20 cellular contexts compared by ENCODE assay signal in genomic region chr6:149844480-149844879, GRCh38. TPM values are rescaled to one million over a fixed set of nuclear protein-coding genes. Genes with fewer than 3 reads are reported as not detected.
"Had no signal": no experiment of that assay in that cellular context is flagged by ENCODE, and none has a peak within 500 bp of the region (broad histone marks: within the 10 kb centered on the region; RNA-seq: fewer than 3 reads in every experiment).

No MANE protein-coding gene starts in this region.

- H3K27ac ChIP-seq: cardiac muscle cell, foreskin keratinocyte, heart left ventricle, neural progenitor cell, right atrium auricular region, testis, transverse colon had no signal

- H3K36me3 ChIP-seq: cardiac muscle cell, neural progenitor cell, right atrium auricular region, transverse colon had no signal

- H3K4me2 ChIP-seq: neural progenitor cell had no signal

- H3K4me1 ChIP-seq: neural progenitor cell, testis had no signal

- H3K9me3 ChIP-seq: heart left ventricle, right atrium auricular region, testis, transverse colon had no signal

- H3K27me3 ChIP-seq: cardiac muscle cell, foreskin keratinocyte, heart left ventricle, neural progenitor cell, right atrium auricular region, testis, transverse colon had no signal

- DNase-seq: activated CD4-positive, alpha-beta T cell treated with anti-CD3 and anti-CD28 coated beads for 4 hours; activated CD4-positive, alpha-beta T cell treated with anti-CD3 and anti-CD28 coated beads, Interleukin-2, amount 50 U/mL, for 4 hours; activated effector memory CD4-positive, alpha-beta T cell treated with Interleukin-2 at 50 U/mL for 16 hours; activated naive CD4-positive, alpha-beta T cell treated with Interleukin-2 at 50 U/mL for 16 hours; aorta; endodermal cell; foreskin keratinocyte; heart left ventricle; natural killer cell; occipital lobe; stimulated activated CD4-positive, alpha-beta T cell treated with anti-CD3 and anti-CD28 coated beads, Interleukin-2, amount 100 ng/mL, for 48 hours; stimulated activated naive CD8-positive, alpha-beta T cell treated with anti-CD3 and anti-CD28 coated beads, Interleukin-15, Interleukin-2, amounts not matched to agents 100 U/mL and 50 U/mL, for 24 hours; testis; transverse colon had no signal

- H3K4me3 ChIP-seq: cardiac muscle cell, heart left ventricle, neural progenitor cell, right atrium auricular region, testis, transverse colon had no signal

- ATAC-seq: esophagus mucosa; foreskin keratinocyte; heart left ventricle; natural killer cell; stimulated activated naive CD8-positive, alpha-beta T cell treated with anti-CD3 and anti-CD28 coated beads, Interleukin-15, Interleukin-2, amounts not matched to agents 100 U/mL and 50 U/mL, for 24 hours had no signal

- H2AFZ ChIP-seq: neural progenitor cell had no signal

- H3K9ac ChIP-seq: neural progenitor cell had no signal

RNA-seq across cellular contexts. Expression of gene RAET1E, which starts 53.4 kb away (rescaled TPM):
- total RNA-seq: cardiac muscle cell, cerebellum, endodermal cell, kidney epithelial cell, natural killer cell, occipital lobe, transverse colon had no signal
- polyA plus RNA-seq: cardiac muscle cell had no signal
